8 cellular contexts compared by ENCODE assay signal in genomic region chr15:31396881-31397560, GRCh38.
DNase-seq lines count a peak whose midpoint lies in the region; ATAC-seq and TF ChIP-seq lines count a peak whose summit lies in the region.

No MANE protein-coding gene starts in this region.

- peak; percentile 49 for DNase-seq in GOT3 (lab: John Stamatoyannopoulos, UW)
- peak; percentile 99 for DNase-seq in NCI-H69 (lab: John Stamatoyannopoulos, UW)
- DNase-seq in dedifferentiated amniotic fluid mesenchymal stem cell (ENCODE audit: extremely low spot score), result peak; percentile 21
- DNase-seq in tibial artery, result peak; percentile 94 to 98
- DNase-seq in kidney glomerular epithelial cell (lab: John Stamatoyannopoulos, UW), result no peak
- DNase-seq in 8988T, result no peak

- H3K36me3 ChIP-seq in liver (ENCODE audit: control insufficient read depth in 4 of 4, insufficient read depth in 3 of 4, low read depth in 1 of 4, low read length in 3 of 4) (no peaks in the 10 kb centered on the region), tibial artery (no peaks in the 10 kb centered on the region)

- no peak for ATAC-seq in HG03039 (IDR thresholded peaks at IDR 0.05; ENCODE audit: unreplicated experiment)

- H3K27me3 ChIP-seq in liver (ENCODE audit: control insufficient read depth in 4 of 4, insufficient read depth in 4 of 4, low read length in 3 of 4) (no peaks in the 10 kb centered on the region), tibial artery (no peaks in the 10 kb centered on the region)

- peak; percentile 52 to 64 for TF ChIP-seq RAD21 in liver (IDR thresholded peaks at IDR 0.05)

- 11% methylated on average over 27 of the region's 27 CpGs for WGBS in liver

- H3K4me3 ChIP-seq in liver (ENCODE audit: low read depth in 1 of 3, low read length in 3 of 3), result peak overlapping the region in 2 of 3 donors; percentile 0 to 28
- H3K4me3 ChIP-seq in tibial artery, result peak overlapping the region; percentile 5 to 28

- peaks cover 1 to 4% (median 3%) of the 10 kb centered on the region in 4 donors for H3K4me1 ChIP-seq in liver (ENCODE audit: control insufficient read depth in 4 of 4, insufficient read depth in 4 of 4, low read length in 3 of 4)
- H3K4me1 ChIP-seq in tibial artery, result peaks cover under 1 to 58% (median 36%) of the 10 kb centered on the region in 4 donors

- no peak for TF ChIP-seq CTCF in liver (IDR thresholded peaks at IDR 0.05; ENCODE audit: low read depth, low read length, missing input control)
- no peak for TF ChIP-seq CTCF in tibial artery (IDR thresholded peaks at IDR 0.05)

- H3K27ac ChIP-seq in liver (ENCODE audit: low read depth in 1 of 2, low read length in 2 of 2) (peak overlapping the region; percentile 47 to 54), tibial artery (peak overlapping the region; percentile 73 to 89)

- intact Hi-C loops in tibial artery (cut with DNase I; ENCODE audit: low total_unique reads), result no loop called here

- H3K9me3 ChIP-seq in liver (ENCODE audit: control insufficient read depth in 4 of 4, low read length in 3 of 4), result no peaks in the 10 kb centered on the region
- no peaks in the 10 kb centered on the region for H3K9me3 ChIP-seq in tibial artery

- peak overlapping the region in 1 of 2 donors; percentile 7 for H3K9ac ChIP-seq in liver (ENCODE audit: low read depth in 1 of 2, low read length in 2 of 2)

TF ChIP-seq in liver, 16 proteins besides CTCF, POLR2A, EP300 and RAD21:
- peak in 1 of 2 donors; percentile 60 for TF ChIP-seq GABPA (IDR thresholded peaks at IDR 0.05 in 1 of 2, conservative IDR thresholded peaks at IDR 0.05 in 1 of 2)
- peak; percentile 25 for TF ChIP-seq REST (IDR thresholded peaks at IDR 0.05)
- peak; percentile 32 for TF ChIP-seq ZBTB33 (IDR thresholded peaks at IDR 0.05)
- peak; percentile 72 to 76 for TF ChIP-seq HNF4A (conservative IDR thresholded peaks at IDR 0.05)
- TF ChIP-seq NR2F2 (IDR thresholded peaks at IDR 0.05), result peak; percentile 84
- no peak for TF ChIP-seq FOXA2 (IDR thresholded peaks at IDR 0.05)
- TF ChIP-seq RXRA (IDR thresholded peaks at IDR 0.05), result peak; percentile 86
- no peak for TF ChIP-seq TAF1 (conservative IDR thresholded peaks at IDR 0.05)
- peak; percentile 46 to 81 for TF ChIP-seq EGR1 (IDR thresholded peaks at IDR 0.05; ENCODE audit: low read depth in 2 of 2)
- TF ChIP-seq FOXA1 (IDR thresholded peaks at IDR 0.05), result peak; percentile 25
- peak; percentile 76 for TF ChIP-seq SP1 (IDR thresholded peaks at IDR 0.05)
- no peak for TF ChIP-seq JUND (IDR thresholded peaks at IDR 0.05)
- TF ChIP-seq HNF4G (IDR thresholded peaks at IDR 0.05), result no peak

Comparison
In these comparisons a context has a peak if more than half of its experiments do, and no peak if none do; other contexts are left out.
1. DNase-seq: peak in GOT3 (single experiment), NCI-H69 (single experiment), dedifferentiated amniotic fluid mesenchymal stem cell (single experiment) and tibial artery (2 of 2); none in kidney glomerular epithelial cell (single experiment) and 8988T (single experiment).